Comparison of ENCODE assay signal across 8 cellular contexts in genomic region chr11:64918056-64918455, GRCh38. TPM values are rescaled to one million over a fixed set of nuclear protein-coding genes. Genes with fewer than 3 reads are reported as not detected.
DNase-seq lines count a peak whose midpoint lies in the region; ATAC-seq, FAIRE-seq and TF ChIP-seq lines count a peak whose summit lies in the region.

No MANE protein-coding gene starts in this region.

- intact Hi-C loops in kidney (cut with DNase I) = no loop called here

- H3K9ac ChIP-seq in astrocyte (ENCODE audit: low read length) (peak overlapping the region; percentile 83), kidney (ENCODE audit: low read length in 2 of 2) (peak overlapping the region; percentile 53 to 82)

- H3K36me3 Mint-ChIP-seq in astrocyte (ENCODE audit: low read depth, unreplicated experiment) = peaks cover 2% of the 10 kb centered on the region

- no peaks in the 10 kb centered on the region for H3K36me3 ChIP-seq in astrocyte (ENCODE audit: insufficient read depth, low read length)
- peaks cover 3 to 7% of the 10 kb centered on the region in 2 donors for H3K36me3 ChIP-seq in kidney (ENCODE audit: control insufficient read depth in 1 of 2, insufficient read depth in 2 of 2, low read length in 2 of 2)

- H3K4me1 Mint-ChIP-seq in astrocyte (ENCODE audit: low read depth, unreplicated experiment) = peaks cover 10% of the 10 kb centered on the region

- H3K4me1 ChIP-seq in astrocyte (ENCODE audit: insufficient read depth, low read length) = peaks cover 18% of the 10 kb centered on the region
- H3K4me1 ChIP-seq in kidney (ENCODE audit: control insufficient read depth in 1 of 2, insufficient read depth in 1 of 2, low read depth in 1 of 2, low read length in 2 of 2) = peaks cover 4 to 16% of the 10 kb centered on the region in 2 donors

- peak overlapping the region; percentile 92 for H3K4me2 ChIP-seq in astrocyte (ENCODE audit: low read length)

- H3K27ac ChIP-seq in astrocyte (ENCODE audit: low read depth, low read length) (peak overlapping the region; percentile 56), kidney (ENCODE audit: low read depth in 2 of 2, low read length in 2 of 2) (peak overlapping the region in 1 of 2 donors; percentile 59)

- peak overlapping the region; percentile 65 for H2AFZ ChIP-seq in astrocyte (ENCODE audit: low read depth, low read length)

- H4K20me1 ChIP-seq in astrocyte (ENCODE audit: insufficient read depth, low read length) = no peaks in the 10 kb centered on the region

- peak overlapping the region; percentile 94 for H3K27ac Mint-ChIP-seq in astrocyte (ENCODE audit: unreplicated experiment)

- FAIRE-seq in astrocyte (lab: Jason Lieb, UNC) (no peak), kidney (lab: Jason Lieb, UNC) (no peak)

- peak overlapping the region; percentile 60 for H3K4me3 ChIP-seq in astrocyte (ENCODE audit: insufficient read depth, low read depth, low read length)
- H3K4me3 ChIP-seq in kidney (ENCODE audit: low read length in 2 of 2) = peak overlapping the region; percentile 74 to 83

- H3K79me2 ChIP-seq in astrocyte (ENCODE audit: insufficient read depth, low read length) = peaks cover 21% of the 10 kb centered on the region

- DNase-seq in ELF-1 (ENCODE audit: low read depth, low spot score) (peak; percentile 29), LoVo (ENCODE audit: low spot score) (peak; percentile 6), astrocyte (ENCODE audit: low read depth) (peak; percentile 47), kidney (no peak), superior temporal gyrus (ENCODE audit: extremely low spot score) (peak; percentile 26), NCI-H187 treated with DMSO at 0.1 percent for 48 hours (lab: John Stamatoyannopoulos, UW) (no peak)
- no peak for DNase-seq in stimulated activated CD8-positive, alpha-beta memory T cell treated with anti-CD3 and anti-CD28 coated beads, Interleukin-4, amount 100 ng/mL, for 48 hours

- no peaks in the 10 kb centered on the region for H3K27me3 Mint-ChIP-seq in astrocyte (ENCODE audit: low read depth, unreplicated experiment)

- no peak for ATAC-seq in HG03025 (IDR thresholded peaks at IDR 0.05; ENCODE audit: low FRiP score, unreplicated experiment)

- H3K27me3 ChIP-seq in astrocyte (ENCODE audit: insufficient read depth, low read length) = no peaks in the 10 kb centered on the region

- H3K9me3 ChIP-seq in astrocyte (ENCODE audit: insufficient read depth, low read depth, low read length) = no peaks in the 10 kb centered on the region
- H3K9me3 ChIP-seq in kidney (ENCODE audit: control insufficient read depth in 1 of 2, low read length in 2 of 2) = no peaks in the 10 kb centered on the region

- TF ChIP-seq CTCF in astrocyte (IDR thresholded peaks at IDR 0.05; ENCODE audit: insufficient read depth, low read depth, low read length) (peak; percentile 13), kidney (IDR thresholded peaks at IDR 0.05; ENCODE audit: borderline replicate concordance, extremely low read depth, insufficient read depth) (peak; percentile 12)

- H3K9me3 Mint-ChIP-seq in astrocyte (ENCODE audit: unreplicated experiment) = no peaks in the 10 kb centered on the region

- peak overlapping the region; percentile 94 for H3K4me3 Mint-ChIP-seq in astrocyte (ENCODE audit: unreplicated experiment)

RNA-seq across cellular contexts. Expression of gene ATG2A, which starts 1.0 kb away (rescaled TPM):
- 21.4 and 21.8 TPM in 2 replicates for total RNA-seq in astrocyte
- 26.9 TPM for total RNA-seq in kidney
- 16.8 TPM for polyA plus RNA-seq in kidney (ENCODE audit: insufficient read depth, low read depth, low replicate concordance)

RNA-seq across cellular contexts. Expression of gene PPP2R5B, which starts 6.4 kb away (rescaled TPM):
- total RNA-seq in astrocyte (22.5 and 24.1 TPM in 2 replicates), kidney (21.2 TPM)
- 16.8 TPM for polyA plus RNA-seq in kidney (ENCODE audit: insufficient read depth, low read depth, low replicate concordance)

RNA-seq across cellular contexts. Expression of gene GPHA2, which starts 17.6 kb away (rescaled TPM):
- total RNA-seq in astrocyte (not detected in 2 replicates), kidney (not detected)
- 0.99 TPM for polyA plus RNA-seq in kidney (ENCODE audit: insufficient read depth, low read depth, low replicate concordance)

RNA-seq across cellular contexts. Expression of gene EHD1, which starts 39.6 kb away (rescaled TPM):
- total RNA-seq in astrocyte = 182 and 201 TPM in 2 replicates
- total RNA-seq in kidney = 76.1 TPM
- polyA plus RNA-seq in kidney (ENCODE audit: insufficient read depth, low read depth, low replicate concordance) = 48.9 TPM

RNA-seq across cellular contexts. Expression of gene MAJIN, which starts 53.9 kb away (rescaled TPM):
- not detected in 2 replicates for total RNA-seq in astrocyte
- total RNA-seq in kidney = not detected
- 0.80 TPM for polyA plus RNA-seq in kidney (ENCODE audit: insufficient read depth, low read depth, low replicate concordance)

Comparison
In these comparisons a context has a peak if more than half of its experiments do, and no peak if none do; other contexts are left out.
1. DNase-seq: peak in ELF-1 (single experiment), LoVo (single experiment), astrocyte (single experiment) and superior temporal gyrus (single experiment); none in kidney (single experiment), NCI-H187 treated with DMSO at 0.1 percent for 48 hours (single experiment) and stimulated activated CD8-positive, alpha-beta memory T cell treated with anti-CD3 and anti-CD28 coated beads, Interleukin-4, amount 100 ng/mL, for 48 hours (single experiment).